8 cellular contexts compared by ENCODE assay signal in the genomic region with DNA sequence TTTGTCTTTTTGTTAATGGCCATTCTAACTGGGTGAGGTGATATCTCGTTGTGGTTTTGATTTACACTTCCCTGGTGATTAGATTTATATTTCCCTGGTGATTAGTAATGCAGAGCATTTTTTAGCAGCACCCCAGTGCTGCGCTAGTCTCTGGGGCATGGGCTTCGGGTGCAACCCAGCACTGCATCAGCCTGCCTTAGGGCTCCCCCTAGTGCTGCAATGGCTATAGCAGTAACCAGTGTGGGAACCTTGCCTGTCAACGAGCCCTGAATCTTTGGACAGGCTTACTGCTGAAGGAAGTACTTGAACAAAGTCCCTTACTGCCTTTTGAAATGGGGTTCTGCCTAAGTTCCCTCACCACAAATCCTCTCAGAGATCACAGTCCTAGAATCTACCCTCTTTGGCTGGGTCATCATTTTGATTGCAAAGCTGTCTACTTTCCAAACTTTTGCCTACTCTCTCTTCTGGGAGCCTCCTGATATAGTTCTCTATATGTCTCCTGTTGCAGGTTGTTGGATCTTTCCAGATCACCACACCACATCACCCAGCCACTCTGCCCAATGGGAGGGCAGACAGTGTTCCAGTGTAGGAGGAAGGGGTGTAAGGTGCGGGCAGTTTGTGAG.
DNase-seq lines count a peak whose midpoint lies in the region; ATAC-seq and TF ChIP-seq lines count a peak whose summit lies in the region.

No MANE protein-coding gene starts in this region.

- ATAC-seq in GM21423 (IDR thresholded peaks at IDR 0.05; ENCODE audit: unreplicated experiment) = peak; percentile 100

- peak; percentile 86 for TF ChIP-seq CTCF in progenitor cell of endocrine pancreas (IDR thresholded peaks at IDR 0.05; ENCODE audit: unreplicated experiment)

- H3K36me3 Mint-ChIP-seq in progenitor cell of endocrine pancreas (ENCODE audit: insufficient read depth) = no peaks in the 10 kb centered on the region

- H3K4me1 Mint-ChIP-seq in progenitor cell of endocrine pancreas (ENCODE audit: low read depth) = no peaks in the 10 kb centered on the region

- H3K9me3 Mint-ChIP-seq in progenitor cell of endocrine pancreas (ENCODE audit: low read depth) = no peaks in the 10 kb centered on the region

- H3K27me3 Mint-ChIP-seq in progenitor cell of endocrine pancreas = no peaks in the 10 kb centered on the region

- DNase-seq in Daoy (ENCODE audit: low read depth) (peak; percentile 76), HPDE6-E6E7 (ENCODE audit: extremely low spot score) (peak; percentile 62), RKO (ENCODE audit: low spot score) (peak; percentile 56), glomerular visceral epithelial cell (ENCODE audit: extremely low spot score) (peak; percentile 50), progenitor cell of endocrine pancreas (ENCODE audit: low spot score, unreplicated experiment) (peak; percentile 60), cortex of kidney (lab: John Stamatoyannopoulos, UW) (no peak)
- DNase-seq in activated T-helper 9 cell treated with anti-CD3 and anti-CD28 coated beads, Interleukin-2, amount 50 U/mL, for 16 hours (ENCODE audit: low read depth) = peak; percentile 49

- H3K4me3 Mint-ChIP-seq in progenitor cell of endocrine pancreas (ENCODE audit: low read depth) = no peak overlapping the region

- no peak overlapping the region for H3K27ac Mint-ChIP-seq in progenitor cell of endocrine pancreas
